8 cellular contexts compared by ENCODE assay signal in the genomic region with DNA sequence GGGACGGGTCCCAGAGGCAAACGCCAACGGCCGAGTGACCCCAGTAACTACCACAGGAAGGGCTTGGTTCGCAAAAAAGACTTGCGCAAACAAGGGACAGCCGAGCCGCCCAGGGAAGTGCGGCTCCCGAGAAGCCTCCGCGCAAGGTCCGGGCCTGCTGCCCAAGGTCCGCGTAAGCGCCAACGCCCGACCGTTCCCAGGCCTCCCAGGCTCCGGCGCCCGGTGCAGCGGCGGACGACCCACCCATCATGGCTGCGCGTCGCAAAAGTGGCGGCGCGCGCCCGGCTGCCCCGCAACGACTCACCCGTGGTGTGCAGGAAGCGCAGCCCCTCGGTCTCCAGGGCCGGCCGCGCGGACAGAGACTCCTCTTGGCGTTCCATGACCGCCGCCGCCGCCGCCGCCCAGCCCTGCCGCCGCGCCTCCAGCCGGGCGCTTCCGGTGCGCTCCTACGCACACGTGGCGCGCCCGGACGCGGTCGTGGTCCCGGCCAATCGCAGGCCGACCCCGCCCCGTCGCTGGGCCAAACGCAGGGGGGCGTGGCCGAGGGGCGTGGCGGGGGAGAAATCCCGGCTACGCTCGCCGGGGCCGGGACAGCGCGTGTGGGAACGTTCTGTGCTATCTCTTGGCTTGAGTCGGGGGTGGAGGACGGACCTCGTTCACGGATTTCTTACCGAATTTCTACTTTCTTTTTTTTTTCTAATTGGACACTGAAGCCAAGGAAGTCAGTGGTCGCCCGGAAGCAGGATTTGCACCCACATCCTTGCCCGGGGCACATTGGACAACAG. TPM values are rescaled to one million over a fixed set of nuclear protein-coding genes. Genes with fewer than 3 reads are reported as not detected.
A peak's percentile ranks its signal among the peaks of the same experiment; 100 is the strongest.
DNase-seq lines count a peak whose midpoint lies in the region; ATAC-seq and TF ChIP-seq lines count a peak whose summit lies in the region.

A gene with protein sequence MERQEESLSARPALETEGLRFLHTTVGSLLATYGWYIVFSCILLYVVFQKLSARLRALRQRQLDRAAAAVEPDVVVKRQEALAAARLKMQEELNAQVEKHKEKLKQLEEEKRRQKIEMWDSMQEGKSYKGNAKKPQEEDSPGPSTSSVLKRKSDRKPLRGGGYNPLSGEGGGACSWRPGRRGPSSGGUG (minus strand): TSS at position 448 of the 785 bp plus-strand sequence. CDS start 68 bp downstream, at position 380.

- peak within 1 kb of the TSS; percentile 80 to 92 for H3K27ac ChIP-seq in left lung

- peaks cover 0 to 21% of the 10 kb centered on the region in 2 donors for H3K4me1 ChIP-seq in left lung

- H3K9me3 ChIP-seq in left lung = no peaks in the 10 kb centered on the region

- peak within 1 kb of the TSS; percentile 88 to 89 for H3K4me3 ChIP-seq in left lung

- DNase-seq in AML-193 (lab: John Stamatoyannopoulos, UW) (peak; percentile 69 to 78), NCI-H510A (lab: John Stamatoyannopoulos, UW) (peak; percentile 77), dedifferentiated amniotic fluid mesenchymal stem cell (ENCODE audit: extremely low spot score) (peak; percentile 77), left lung (peak; percentile 89 to 97)
- peak; percentile 70 to 80 for DNase-seq in activated CD4-positive, alpha-beta T cell treated with anti-CD3 and anti-CD28 coated beads, Interleukin-2, amount 50 U/mL, for 24 hours (ENCODE audit: low read depth in 1 of 2, low spot score in 1 of 2)
- DNase-seq in stimulated activated CD4-positive, alpha-beta T cell treated with anti-CD3 and anti-CD28 coated beads, Interleukin-2, amount 100 ng/mL, for 48 hours = peak; percentile 89 to 90

- peaks cover 6 to 61% of the 10 kb centered on the region in 2 donors for H3K36me3 ChIP-seq in left lung

- H3K27me3 ChIP-seq in left lung = no peaks in the 10 kb centered on the region

- intact Hi-C loops in left lung (cut with DNase I) = no loop called here

- TF ChIP-seq CTCF in left lung (IDR thresholded peaks at IDR 0.05) = no peak

- ATAC-seq in GM19023 (IDR thresholded peaks at IDR 0.05; ENCODE audit: unreplicated experiment) = peak; percentile 94
- ATAC-seq in HG03175 (IDR thresholded peaks at IDR 0.05; ENCODE audit: unreplicated experiment) = peak; percentile 93
- ATAC-seq in left lung = peak; percentile 99

RNA-seq across cellular contexts. Expression of the gene that starts here (rescaled TPM):
- total RNA-seq in left lung = 10 to 100 TPM; 62.8 to 78.7 TPM

Comparison
In these comparisons a context has a peak if more than half of its experiments do, and no peak if none do; other contexts are left out.
1. Peak in every context shown above with its lines: DNase-seq, ATAC-seq, H3K4me3 ChIP-seq and H3K27ac ChIP-seq.